10 cellular contexts compared by ENCODE assay signal in the genomic region with DNA sequence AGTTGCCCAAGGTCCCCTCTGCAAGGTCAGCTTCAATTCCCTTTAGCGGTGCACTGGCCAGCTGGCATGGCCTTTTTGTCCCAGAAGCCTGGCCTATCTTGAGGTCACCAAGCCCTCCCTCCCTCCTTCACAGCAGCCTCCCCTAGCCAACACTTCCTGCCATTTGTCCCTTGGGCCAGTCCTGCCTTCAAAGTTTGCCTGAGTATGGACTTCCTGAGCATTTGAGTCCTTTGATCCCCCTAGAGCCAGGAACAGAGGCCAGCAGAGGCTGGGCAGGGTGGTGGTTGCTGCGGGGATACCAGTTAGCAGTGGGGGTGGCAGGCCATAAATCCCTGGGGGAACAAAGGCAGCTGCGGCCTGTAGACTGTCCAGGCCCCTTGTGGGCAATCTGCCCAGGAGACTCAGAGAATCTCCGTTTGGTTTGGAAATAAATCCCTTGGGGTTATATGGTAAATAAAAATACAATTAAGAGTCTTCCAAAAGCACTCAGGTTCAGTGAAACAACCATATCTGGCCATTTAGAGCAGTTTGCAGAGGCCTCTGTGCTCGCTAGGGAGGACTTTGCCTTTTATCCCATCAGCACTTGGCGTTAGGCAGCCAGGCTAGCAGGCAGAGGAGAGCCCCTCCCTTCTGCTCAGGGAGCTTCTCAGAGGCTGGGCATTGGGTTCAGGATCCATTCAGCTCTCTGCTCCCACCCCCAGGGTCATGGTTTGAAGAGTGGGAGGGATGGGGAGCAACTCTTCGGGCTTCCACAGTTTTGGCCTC. TPM values are rescaled to one million over a fixed set of nuclear protein-coding genes. Genes with fewer than 3 reads are reported as not detected.
DNase-seq lines count a peak whose midpoint lies in the region; ATAC-seq and TF ChIP-seq lines count a peak whose summit lies in the region.
"Had no signal": no experiment of that assay in that cellular context is flagged by ENCODE, and none has a peak within 500 bp of the region (broad histone marks: within the 10 kb centered on the region; RNA-seq: fewer than 3 reads in every experiment).

No MANE protein-coding gene starts in this region.

- no peaks in the 10 kb centered on the region for H3K9me2 ChIP-seq in GM23338 (ENCODE audit: insufficient read depth)

- TF ChIP-seq CTCF in uterus (IDR thresholded peaks at IDR 0.05) = no peak
- no peak for TF ChIP-seq CTCF in GM23338 (conservative IDR thresholded peaks at IDR 0.05; ENCODE audit: low read depth in 2 of 2)

- POLR2A ChIA-PET in naive thymus-derived CD8-positive, alpha-beta T cell (lab: Charles Lee) = no interaction called here

- no peak for ATAC-seq in activated naive CD8-positive, alpha-beta T cell treated with anti-CD3 and anti-CD28 coated beads, Interleukin-2, amount 50 U/mL, for 24 hours
- ATAC-seq in T-helper 17 cell (no peak), GM19395 (IDR thresholded peaks at IDR 0.05; ENCODE audit: unreplicated experiment) (no peak), GM23338 (no peak)
- ATAC-seq in naive thymus-derived CD8-positive, alpha-beta T cell = no peak

- H3K36me3 ChIP-seq in uterus (no peaks in the 10 kb centered on the region), GM23338 (ENCODE audit: insufficient read depth) (no peaks in the 10 kb centered on the region)

- TF ChIP-seq POLR2A in uterus (IDR thresholded peaks at IDR 0.05) = no peak

- no peaks in the 10 kb centered on the region for H3K27me3 Mint-ChIP-seq in activated naive CD8-positive, alpha-beta T cell
- H3K27me3 Mint-ChIP-seq in activated naive CD8-positive, alpha-beta T cell treated with anti-CD3 and anti-CD28 coated beads, Interleukin-2, amount 50 U/mL, for 24 hours = peaks cover 19% of the 10 kb centered on the region
- no peaks in the 10 kb centered on the region for H3K27me3 Mint-ChIP-seq in T-helper 17 cell
- H3K27me3 Mint-ChIP-seq in GM23338 (ENCODE audit: insufficient read depth, low read depth, poor library complexity) = peaks cover 32% of the 10 kb centered on the region
- H3K27me3 Mint-ChIP-seq in naive thymus-derived CD8-positive, alpha-beta T cell = peaks cover 0 to 9% (median 0%) of the 10 kb centered on the region in 5 donors

- H3F3A ChIP-seq in GM23338 (replicated peaks; ENCODE audit: low read depth) = peaks cover 4% of the 10 kb centered on the region; the same call in 1 of the 2 replicates

- peaks cover 6% of the 10 kb centered on the region; the same call in 1 of the 2 replicates for H4K20me1 ChIP-seq in GM23338 (replicated peaks; ENCODE audit: insufficient read depth)

- peak overlapping the region; percentile 44 to 50 for H3K27ac ChIP-seq in uterus
- H3K27ac ChIP-seq in GM23338 (ENCODE audit: low read depth) = no peak overlapping the region

- H3K4me1 ChIP-seq in uterus (peaks cover 11 to 29% of the 10 kb centered on the region in 2 donors), GM23338 (ENCODE audit: insufficient read depth) (peaks cover 7% of the 10 kb centered on the region; the same call in 1 of the 2 replicates)

- no peak overlapping the region for H3K4me2 ChIP-seq in GM23338

- no peak for DNase-seq in activated naive CD8-positive, alpha-beta T cell treated with anti-CD3 and anti-CD28 coated beads, Interleukin-2, amount 50 U/mL, for 24 hours
- no peak for DNase-seq in T-helper 17 cell
- peak; percentile 41 for DNase-seq in left kidney (ENCODE audit: low read depth, low spot score)
- peak in 1 of 2 donors; percentile 59 for DNase-seq in uterus
- DNase-seq in GM23338 (ENCODE audit: low spot score) = no peak
- no peak for DNase-seq in naive thymus-derived CD8-positive, alpha-beta T cell
- DNase-seq: activated T-cell treated with anti-CD3 and anti-CD28 coated beads, Interleukin-2, amount 50 U/mL, for 24 hours had no signal

- H3K79me2 ChIP-seq in GM23338 (replicated peaks; ENCODE audit: insufficient read depth) = no peaks in the 10 kb centered on the region

- H3K9me3 ChIP-seq in T-helper 17 cell (ENCODE audit: control insufficient read depth, low read length, poor library complexity, severe bottlenecking) (no peaks in the 10 kb centered on the region), uterus (no peaks in the 10 kb centered on the region)

- intact Hi-C loops in uterus (cut with DNase I; ENCODE audit: low total_unique reads) = no loop called here

- H3K36me3 Mint-ChIP-seq in activated naive CD8-positive, alpha-beta T cell = peaks cover 5% of the 10 kb centered on the region
- H3K36me3 Mint-ChIP-seq in activated naive CD8-positive, alpha-beta T cell treated with anti-CD3 and anti-CD28 coated beads, Interleukin-2, amount 50 U/mL, for 24 hours (ENCODE audit: low read depth) = peaks cover 6% of the 10 kb centered on the region
- peaks cover 2% of the 10 kb centered on the region for H3K36me3 Mint-ChIP-seq in T-helper 17 cell (ENCODE audit: low read depth)
- H3K36me3 Mint-ChIP-seq in GM23338 (ENCODE audit: low read depth) = peaks cover 12% of the 10 kb centered on the region
- H3K36me3 Mint-ChIP-seq in naive thymus-derived CD8-positive, alpha-beta T cell = peaks cover 0 to 30% (median 6%) of the 10 kb centered on the region in 3 donors

- peaks cover 9% of the 10 kb centered on the region for H3K4me1 Mint-ChIP-seq in activated naive CD8-positive, alpha-beta T cell (ENCODE audit: low read depth)
- peaks cover 5% of the 10 kb centered on the region for H3K4me1 Mint-ChIP-seq in activated naive CD8-positive, alpha-beta T cell treated with anti-CD3 and anti-CD28 coated beads, Interleukin-2, amount 50 U/mL, for 24 hours
- H3K4me1 Mint-ChIP-seq in T-helper 17 cell (peaks cover 13% of the 10 kb centered on the region), GM23338 (peaks cover 20% of the 10 kb centered on the region)
- peaks cover 2 to 13% (median 8%) of the 10 kb centered on the region in 4 donors for H3K4me1 Mint-ChIP-seq in naive thymus-derived CD8-positive, alpha-beta T cell

- no peak overlapping the region for H2AFZ ChIP-seq in GM23338

- H3K27ac Mint-ChIP-seq in activated naive CD8-positive, alpha-beta T cell = peak overlapping the region; percentile 10
- no peak overlapping the region for H3K27ac Mint-ChIP-seq in activated naive CD8-positive, alpha-beta T cell treated with anti-CD3 and anti-CD28 coated beads, Interleukin-2, amount 50 U/mL, for 24 hours
- H3K27ac Mint-ChIP-seq in T-helper 17 cell (peak overlapping the region; percentile 47), GM23338 (no peak overlapping the region)
- no peak overlapping the region for H3K27ac Mint-ChIP-seq in naive thymus-derived CD8-positive, alpha-beta T cell
- H3K27ac Mint-ChIP-seq: activated T-cell treated with anti-CD3 and anti-CD28 coated beads, Interleukin-2, amount 50 U/mL, for 24 hours; IgD-negative memory B cell had no signal

- no peak overlapping the region for H3K4me3 ChIP-seq in uterus
- H3K4me3 ChIP-seq in GM23338 = no peak overlapping the region

- H3K9me3 Mint-ChIP-seq in activated naive CD8-positive, alpha-beta T cell (ENCODE audit: low read depth) = no peaks in the 10 kb centered on the region
- H3K9me3 Mint-ChIP-seq in activated naive CD8-positive, alpha-beta T cell treated with anti-CD3 and anti-CD28 coated beads, Interleukin-2, amount 50 U/mL, for 24 hours = no peaks in the 10 kb centered on the region
- H3K9me3 Mint-ChIP-seq in GM23338 = peaks cover 7% of the 10 kb centered on the region
- no peaks in the 10 kb centered on the region for H3K9me3 Mint-ChIP-seq in naive thymus-derived CD8-positive, alpha-beta T cell
- H3K9me3 Mint-ChIP-seq: activated T-cell treated with anti-CD3 and anti-CD28 coated beads, Interleukin-2, amount 50 U/mL, for 24 hours; IgD-negative memory B cell had no signal

- H3K4me3 Mint-ChIP-seq in activated naive CD8-positive, alpha-beta T cell = no peak overlapping the region
- H3K4me3 Mint-ChIP-seq in activated naive CD8-positive, alpha-beta T cell treated with anti-CD3 and anti-CD28 coated beads, Interleukin-2, amount 50 U/mL, for 24 hours = no peak overlapping the region
- no peak overlapping the region for H3K4me3 Mint-ChIP-seq in T-helper 17 cell
- H3K4me3 Mint-ChIP-seq in GM23338 = no peak overlapping the region
- H3K4me3 Mint-ChIP-seq in naive thymus-derived CD8-positive, alpha-beta T cell = no peak overlapping the region
- H3K4me3 Mint-ChIP-seq: activated T-cell treated with anti-CD3 and anti-CD28 coated beads, Interleukin-2, amount 50 U/mL, for 24 hours had no signal

- no peaks in the 10 kb centered on the region for H3K27me3 ChIP-seq in uterus
- peaks cover 31% of the 10 kb centered on the region for H3K27me3 ChIP-seq in GM23338 (ENCODE audit: insufficient read depth)

TF ChIP-seq in GM23338, 12 proteins besides CTCF, POLR2A, EP300 and RAD21 (continues in another document):
- TF ChIP-seq EZH2 (IDR thresholded peaks at IDR 0.05; ENCODE audit: low read depth, unreplicated experiment) = no peak
- TF ChIP-seq EZH2phosphoT487 (IDR thresholded peaks at IDR 0.05; ENCODE audit: unreplicated experiment) = no peak
- no peak for TF ChIP-seq STAT1 (IDR thresholded peaks at IDR 0.05; ENCODE audit: unreplicated experiment)

RNA-seq across cellular contexts. Expression of a gene that starts 3.1 kb away (rescaled TPM):
- total RNA-seq in T-helper 17 cell (1 to 10 TPM in 1 of 2 donors, under 1 TPM in 1; 0.47 to 1.3 TPM), uterus (10 to 100 TPM in 2 of 4 donors, 1 to 10 TPM in 1, not detected in 1; 9.5 to 33.3 (median 10.2) TPM)
- 76.3 and 85.5 TPM in 2 replicates for total RNA-seq in GM23338 (2014; rRNA removed; shearing (Covaris generic))
- polyA plus RNA-seq in GM23338 (2016; fragmentation: Nextera tagmentation; extraction: Ambion mirVana) = 38.8 and 42.7 TPM in 2 replicates
- 1 to 10 TPM; 1.7 to 2.0 TPM for total RNA-seq in naive thymus-derived CD8-positive, alpha-beta T cell
- polyA plus RNA-seq in naive thymus-derived CD8-positive, alpha-beta T cell = 1 to 10 TPM in 1 of 3 donors, under 1 TPM in 1, not detected in 1; 0.33 to 2.0 TPM

RNA-seq across cellular contexts. Expression of a gene that starts 39.4 kb away (rescaled TPM):
- total RNA-seq in T-helper 17 cell (100 to 1,000 TPM; 114 to 123 TPM), uterus (10 to 100 TPM in 3 of 4 donors, 1 to 10 TPM in 1; 9.2 to 78.0 (median 29.1) TPM)
- 17.0 and 29.7 TPM in 2 replicates for total RNA-seq in GM23338 (2014; rRNA removed; shearing (Covaris generic))
- polyA plus RNA-seq in GM23338 (2016; fragmentation: Nextera tagmentation; extraction: Ambion mirVana) = 35.9 and 36.3 TPM in 2 replicates
- 100 to 1,000 TPM in 1 of 2 experiments, 10 to 100 TPM in 1; 83.5 to 100 TPM for total RNA-seq in naive thymus-derived CD8-positive, alpha-beta T cell
- polyA plus RNA-seq in naive thymus-derived CD8-positive, alpha-beta T cell = 10 to 100 TPM; 39.1 to 42.1 (median 40.6) TPM

RNA-seq across cellular contexts. Expression of a gene that starts 45.5 kb away (rescaled TPM):
- total RNA-seq in T-helper 17 cell (10 to 100 TPM; 40.7 to 40.8 TPM), uterus (10 to 100 TPM in 3 of 4 donors, 1 to 10 TPM in 1; 2.9 to 40.9 (median 19.9) TPM)
- total RNA-seq in GM23338 (2014; rRNA removed; shearing (Covaris generic)) = 4.6 TPM in 2 replicates
- 2.2 and 2.3 TPM in 2 replicates for polyA plus RNA-seq in GM23338 (2016; fragmentation: Nextera tagmentation; extraction: Ambion mirVana)
- total RNA-seq in naive thymus-derived CD8-positive, alpha-beta T cell = 10 to 100 TPM; 10.3 to 11.1 TPM
- polyA plus RNA-seq in naive thymus-derived CD8-positive, alpha-beta T cell = 1 to 10 TPM; 4.0 to 6.5 (median 4.7) TPM

Comparison
In these comparisons a context has a peak if more than half of its experiments do, and no peak if none do; other contexts are left out.
1. H3K27ac Mint-ChIP-seq: peak in activated naive CD8-positive, alpha-beta T cell (single experiment) and T-helper 17 cell (single experiment); none in activated naive CD8-positive, alpha-beta T cell treated with anti-CD3 and anti-CD28 coated beads, Interleukin-2, amount 50 U/mL, for 24 hours (single experiment), GM23338 (single experiment) and naive thymus-derived CD8-positive, alpha-beta T cell (0 of 10).